ENCODE assay signal across 26 cellular contexts in genomic region chr4:174402470-174403176, GRCh38.
A peak's percentile ranks its signal among the peaks of the same experiment; 100 is the strongest.
DNase-seq lines count a peak whose midpoint lies in the region; ATAC-seq, FAIRE-seq and TF ChIP-seq lines count a peak whose summit lies in the region.
"Had no signal": no experiment of that assay in that cellular context is flagged by ENCODE, and none has a peak within 500 bp of the region (broad histone marks: within the 10 kb centered on the region; RNA-seq: fewer than 3 reads in every experiment).

No MANE protein-coding gene starts in this region.

- H3K9me3 Mint-ChIP-seq in brain = no peaks in the 10 kb centered on the region
- H3K9me3 Mint-ChIP-seq: CD4-positive, alpha-beta T cell had no signal

- H3K4me1 Mint-ChIP-seq in brain = peaks cover 6% of the 10 kb centered on the region
- H3K4me1 Mint-ChIP-seq: naive B cell had no signal

- no peak overlapping the region for H3K4me3 Mint-ChIP-seq in brain
- H3K4me3 Mint-ChIP-seq: CD4-positive, alpha-beta T cell; naive B cell had no signal

- H3K4me3 ChIP-seq in mucosa of descending colon = no peak overlapping the region
- H3K4me3 ChIP-seq in small intestine (ENCODE audit: low read depth in 1 of 2, low read length in 2 of 2) = no peak overlapping the region
- H3K4me3 ChIP-seq: PC-9, SJCRH30, uterus had no signal

- DNase-seq in AG20443 (ENCODE audit: low spot score) = peak; percentile 22
- peak; percentile 20 for DNase-seq in M059J (ENCODE audit: low read depth)
- no peak for DNase-seq in mucosa of descending colon
- DNase-seq in small intestine = no peak
- no peak for DNase-seq in NCI-H345 treated with DMSO at 0.1 percent for 48 hours (lab: John Stamatoyannopoulos, UW; ENCODE audit: unreplicated experiment)
- DNase-seq: activated CD4-positive, alpha-beta T cell treated with anti-CD3 and anti-CD28 coated beads, Interleukin-2, amount 50 U/mL, for 48 hours; activated naive CD4-positive, alpha-beta T cell treated with Interleukin-2 at 50 U/mL for 16 hours; aorta; CD4-positive, alpha-beta T cell; effector CD8-positive, alpha-beta T cell; naive B cell; NCI-H1092 treated with DMSO at 0.1 percent for 48 hours; NCI-H2081 treated with DMSO at 0.1 percent for 48 hours; NCI-H510A treated with DMSO at 0.1 percent for 48 hours; SJCRH30; stimulated activated CD4-positive, alpha-beta T cell treated with anti-CD3 and anti-CD28 coated beads, Interleukin-2, amount 100 ng/mL, for 48 hours; T-helper 2 cell; uterus had no signal

- H3K9me3 ChIP-seq in mucosa of descending colon (no peaks in the 10 kb centered on the region), small intestine (ENCODE audit: control insufficient read depth, low read depth) (no peaks in the 10 kb centered on the region)
- H3K9me3 ChIP-seq: SJCRH30, uterus had no signal

- TF ChIP-seq CTCF in brain (conservative IDR thresholded peaks at IDR 0.05) (no peak), mucosa of descending colon (IDR thresholded peaks at IDR 0.05) (no peak)

- no peaks in the 10 kb centered on the region for H3K4me1 ChIP-seq in mucosa of descending colon (ENCODE audit: low read depth)
- H3K4me1 ChIP-seq in small intestine (ENCODE audit: control insufficient read depth in 2 of 2, insufficient read depth in 1 of 2, low read depth in 1 of 2, low read length in 1 of 2) = no peaks in the 10 kb centered on the region
- H3K4me1 ChIP-seq: parathyroid adenoma, SJCRH30, uterus had no signal

- H3K27ac ChIP-seq in small intestine (ENCODE audit: low read depth in 1 of 2, low read length in 1 of 2) = no peak overlapping the region
- H3K27ac ChIP-seq: KMS-11, parathyroid adenoma, PC-9, SJCRH30, uterus had no signal

- H3K27ac Mint-ChIP-seq in brain = peak overlapping the region in 3 of 5 experiments; percentile 2 to 64 (median 12)
- H3K27ac Mint-ChIP-seq: CD4-positive, alpha-beta T cell; naive B cell had no signal

- intact Hi-C loops in mucosa of descending colon (cut with DNase I, micrococcal nuclease) = no loop called here

- H3K36me3 ChIP-seq in mucosa of descending colon (ENCODE audit: low read depth) (no peaks in the 10 kb centered on the region), small intestine (ENCODE audit: control insufficient read depth in 2 of 2, insufficient read depth in 2 of 2, low read length in 2 of 2) (no peaks in the 10 kb centered on the region)
- H3K36me3 ChIP-seq: SJCRH30, uterus had no signal

- no peaks in the 10 kb centered on the region for H3K27me3 ChIP-seq in small intestine (ENCODE audit: control insufficient read depth in 2 of 2, insufficient read depth in 2 of 2, low read length in 2 of 2)
- H3K27me3 ChIP-seq: SJCRH30, uterus had no signal

- peaks cover 3% of the 10 kb centered on the region for H3K27me3 Mint-ChIP-seq in brain

- H3K36me3 Mint-ChIP-seq in brain = no peaks in the 10 kb centered on the region
- H3K36me3 Mint-ChIP-seq: naive B cell had no signal

- peak; percentile 22 for ATAC-seq in mucosa of descending colon
- ATAC-seq in HG02970 (IDR thresholded peaks at IDR 0.05; ENCODE audit: low FRiP score, unreplicated experiment) = no peak
- no peak for ATAC-seq in HG03342 (IDR thresholded peaks at IDR 0.05; ENCODE audit: unreplicated experiment)
- ATAC-seq: HCT116 had no signal

- 66 to 80% (median 69%) methylated on average over 3 of the region's 3 CpGs for WGBS in small intestine, 3 donors

- FAIRE-seq in small intestine (lab: Jason Lieb, UNC) = no peak
- FAIRE-seq: islet of Langerhans had no signal

Comparison
In these comparisons a context has a peak if more than half of its experiments do, and no peak if none do; other contexts are left out.
1. DNase-seq: peak in AG20443 (single experiment) and M059J (single experiment); none in mucosa of descending colon (0 of 3), small intestine (single experiment) and NCI-H345 treated with DMSO at 0.1 percent for 48 hours (single experiment).